In genomic region chr12:104956870-104957301, GRCh38 we compare ENCODE assay signal across 9 cellular contexts. TPM values are rescaled to one million over a fixed set of nuclear protein-coding genes. Genes with fewer than 3 reads are reported as not detected.
DNase-seq lines count a peak whose midpoint lies in the region; ATAC-seq lines count a peak whose summit lies in the region.
"Had no signal": no experiment of that assay in that cellular context is flagged by ENCODE, and none has a peak within 500 bp of the region (broad histone marks: within the 10 kb centered on the region; RNA-seq: fewer than 3 reads in every experiment).

No MANE protein-coding gene starts in this region.

- H3K4me3 ChIP-seq in BLaER1 treated with 17β-estradiol and CSF1 and Interleukin-3, amounts not matched to agents 10 nM and 100 nM = peak overlapping the region in 3 of 10 experiments; percentile 84 to 91 (median 87); a peak in 3 of 20 replicates
- H3K4me3 ChIP-seq in mucosa of rectum (ENCODE audit: low read length in 2 of 2) = peak overlapping the region; percentile 87 to 96

- H3K4me3 Mint-ChIP-seq in activated naive CD8-positive, alpha-beta T cell treated with anti-CD3 and anti-CD28 coated beads, Interleukin-2, amount 10 ng/mL, durations not matched to agents 7 days and 5 days = peak overlapping the region; percentile 81

- no peaks in the 10 kb centered on the region for H3K9me3 ChIP-seq in BLaER1 treated with 17β-estradiol and CSF1 and Interleukin-3, amounts not matched to agents 10 nM and 100 nM (replicated peaks in 1 of 11)
- H3K9me3 ChIP-seq in mucosa of rectum (ENCODE audit: control insufficient read depth in 2 of 2, low read length in 2 of 2) = no peaks in the 10 kb centered on the region

- H3K4me1 Mint-ChIP-seq in activated naive CD8-positive, alpha-beta T cell treated with anti-CD3 and anti-CD28 coated beads, Interleukin-2, amount 10 ng/mL, durations not matched to agents 7 days and 5 days = peaks cover 18% of the 10 kb centered on the region

- no peak overlapping the region for H3K9ac ChIP-seq in BLaER1 treated with 17β-estradiol and CSF1 and Interleukin-3, amounts not matched to agents 10 nM and 100 nM
- H3K9ac ChIP-seq in mucosa of rectum (ENCODE audit: low read depth in 1 of 2, low read length in 2 of 2) = peak overlapping the region in 1 of 2 donors; percentile 91

- H3K4me1 ChIP-seq in BLaER1 treated with 17β-estradiol and CSF1 and Interleukin-3, amounts not matched to agents 10 nM and 100 nM = peaks cover 8 to 26% (median 14%) of the 10 kb centered on the region in 10 experiments; a peak in 19 of 20 replicates
- peaks cover 23 to 32% of the 10 kb centered on the region in 2 donors for H3K4me1 ChIP-seq in mucosa of rectum (ENCODE audit: control insufficient read depth in 2 of 2, insufficient read depth in 2 of 2, low read length in 2 of 2)

- H3K27ac Mint-ChIP-seq in activated naive CD8-positive, alpha-beta T cell treated with anti-CD3 and anti-CD28 coated beads, Interleukin-2, amount 10 ng/mL, durations not matched to agents 7 days and 5 days = no peak overlapping the region

- H3K27me3 Mint-ChIP-seq in activated naive CD8-positive, alpha-beta T cell treated with anti-CD3 and anti-CD28 coated beads, Interleukin-2, amount 10 ng/mL, durations not matched to agents 7 days and 5 days = peaks cover 62% of the 10 kb centered on the region

- H3K4me2 ChIP-seq in BLaER1 treated with 17β-estradiol and CSF1 and Interleukin-3, amounts not matched to agents 10 nM and 100 nM = peak overlapping the region in 7 of 11 experiments; percentile 82 to 97 (median 94); a peak in 7 of 22 replicates

- DNase-seq in H4 (ENCODE audit: low spot score) (peak; percentile 50), sciatic nerve (ENCODE audit: low spot score) (no peak), NCI-H748 (lab: John Stamatoyannopoulos, UW; ENCODE audit: unreplicated experiment) (no peak)
- no peak for DNase-seq in activated naive CD8-positive, alpha-beta T cell treated with anti-CD3 and anti-CD28 coated beads, Interleukin-2, amount 10 ng/mL, durations not matched to agents 7 days and 5 days
- DNase-seq: activated CD4-positive, CD25-positive, alpha-beta regulatory T cell had no signal

- POLR2A ChIA-PET in activated naive CD8-positive, alpha-beta T cell treated with anti-CD3 and anti-CD28 coated beads, Interleukin-2, amount 10 ng/mL, durations not matched to agents 7 days and 5 days (lab: Charles Lee) = no interaction called here

- no peaks in the 10 kb centered on the region for H3K36me3 Mint-ChIP-seq in activated naive CD8-positive, alpha-beta T cell treated with anti-CD3 and anti-CD28 coated beads, Interleukin-2, amount 10 ng/mL, durations not matched to agents 7 days and 5 days

- ATAC-seq in activated naive CD8-positive, alpha-beta T cell treated with anti-CD3 and anti-CD28 coated beads, Interleukin-2, amount 10 ng/mL, durations not matched to agents 7 days and 5 days (ENCODE audit: low read depth) = no peak
- ATAC-seq in GM21529 (IDR thresholded peaks at IDR 0.05; ENCODE audit: unreplicated experiment) (no peak), sciatic nerve (no peak), HG03045 (IDR thresholded peaks at IDR 0.05; ENCODE audit: unreplicated experiment) (no peak)

- H4K20me1 ChIP-seq in BLaER1 treated with 17β-estradiol and CSF1 and Interleukin-3, amounts not matched to agents 10 nM and 100 nM = no peaks in the 10 kb centered on the region

- H3K36me3 ChIP-seq in BLaER1 treated with 17β-estradiol and CSF1 and Interleukin-3, amounts not matched to agents 10 nM and 100 nM = no peaks in the 10 kb centered on the region
- no peaks in the 10 kb centered on the region for H3K36me3 ChIP-seq in mucosa of rectum (ENCODE audit: control insufficient read depth in 2 of 2, insufficient read depth in 2 of 2, low read length in 2 of 2)

- peaks cover 11 to 41% (median 24%) of the 10 kb centered on the region in 11 experiments for H3K27me3 ChIP-seq in BLaER1 treated with 17β-estradiol and CSF1 and Interleukin-3, amounts not matched to agents 10 nM and 100 nM
- no peaks in the 10 kb centered on the region for H3K27me3 ChIP-seq in mucosa of rectum (ENCODE audit: control insufficient read depth in 2 of 2, insufficient read depth in 2 of 2, low read length in 2 of 2)

- H3K9me3 Mint-ChIP-seq in activated naive CD8-positive, alpha-beta T cell treated with anti-CD3 and anti-CD28 coated beads, Interleukin-2, amount 10 ng/mL, durations not matched to agents 7 days and 5 days = no peaks in the 10 kb centered on the region

- intact Hi-C loops in sciatic nerve (cut with DNase I) = no loop called here

- no peak overlapping the region for H3K27ac ChIP-seq in BLaER1 treated with 17β-estradiol and CSF1 and Interleukin-3, amounts not matched to agents 10 nM and 100 nM
- no peak overlapping the region for H3K27ac ChIP-seq in mucosa of rectum (ENCODE audit: low read depth in 2 of 2, low read length in 2 of 2)

RNA-seq across cellular contexts. Expression of gene SLC41A2, which starts 1.2 kb away (rescaled TPM):
- total RNA-seq in H4 (2014; rRNA removed; shearing (Covaris generic)) = 11.7 and 24.0 TPM in 2 replicates
- 1 to 10 TPM in 1 of 2 experiments, under 1 TPM in 1; 0.54 to 3.1 TPM for total RNA-seq in activated naive CD8-positive, alpha-beta T cell treated with anti-CD3 and anti-CD28 coated beads, Interleukin-2, amount 10 ng/mL, durations not matched to agents 7 days and 5 days
- 19.3 TPM for total RNA-seq in sciatic nerve

RNA-seq across cellular contexts. Expression of gene NOPCHAP1, which starts 29.2 kb away (rescaled TPM):
- total RNA-seq in H4 (2014; rRNA removed; shearing (Covaris generic)) = 11.0 and 11.9 TPM in 2 replicates
- 10 to 100 TPM; 11.3 to 11.8 TPM for total RNA-seq in activated naive CD8-positive, alpha-beta T cell treated with anti-CD3 and anti-CD28 coated beads, Interleukin-2, amount 10 ng/mL, durations not matched to agents 7 days and 5 days
- 10.6 TPM for total RNA-seq in sciatic nerve
